8 cellular contexts compared by ENCODE assay signal in the genomic region with DNA sequence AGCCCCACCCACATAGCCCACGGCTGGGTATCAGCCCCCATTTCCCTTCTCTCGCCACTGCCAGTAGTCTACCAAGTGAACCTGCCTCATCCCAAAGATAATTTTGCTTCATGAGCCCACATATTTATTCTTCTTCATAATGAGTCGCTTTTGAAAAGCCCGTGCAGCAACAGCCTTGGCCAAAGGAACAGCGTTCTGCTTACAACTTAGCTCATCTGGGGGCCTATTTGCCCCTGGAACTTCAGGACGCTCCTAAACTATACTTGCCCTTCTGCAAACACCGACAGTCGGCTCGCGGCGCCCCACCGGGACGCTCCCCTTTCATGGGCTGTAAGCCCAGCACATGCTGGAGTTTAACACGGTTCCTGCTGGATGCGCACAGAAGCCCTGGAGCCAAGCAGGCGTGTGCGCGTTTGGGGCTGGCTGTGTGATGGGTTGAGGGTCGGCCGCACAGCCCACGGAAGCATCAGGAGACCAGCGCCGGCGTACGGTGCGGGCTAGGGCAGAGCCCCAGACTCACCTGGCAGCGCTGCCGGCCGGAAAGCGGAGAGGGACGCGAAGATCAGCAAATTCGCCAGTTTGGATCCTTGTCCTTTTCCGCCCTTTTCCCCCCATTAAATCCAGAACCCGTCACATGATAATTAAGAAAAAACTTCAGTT. TPM values are rescaled to one million over a fixed set of nuclear protein-coding genes. Genes with fewer than 3 reads are reported as not detected.
DNase-seq lines count a peak whose midpoint lies in the region; ATAC-seq and FAIRE-seq lines count a peak whose summit lies in the region.

No MANE protein-coding gene starts in this region.

- DNase-seq in small intestine (no peak), MV-4-11 (lab: John Stamatoyannopoulos, UW) (no peak)
- no peak for DNase-seq in stimulated activated CD4-positive, alpha-beta T cell treated with anti-CD3 and anti-CD28 coated beads, Interleukin-4, amount 100 ng/mL, for 24 hours

- no peaks in the 10 kb centered on the region for H3K27me3 Mint-ChIP-seq in activated naive CD8-positive, alpha-beta T cell

- no peaks in the 10 kb centered on the region for H3K9me3 Mint-ChIP-seq in activated naive CD8-positive, alpha-beta T cell (ENCODE audit: low read depth)

- H3K9me3 ChIP-seq in ES-I3 (ENCODE audit: control insufficient read depth, insufficient read depth, low read length) (no peaks in the 10 kb centered on the region), small intestine (ENCODE audit: control insufficient read depth, low read depth) (no peaks in the 10 kb centered on the region)

- ATAC-seq in GM19467 (IDR thresholded peaks at IDR 0.05; ENCODE audit: unreplicated experiment) (peak; percentile 27), HG03442 (IDR thresholded peaks at IDR 0.05; ENCODE audit: unreplicated experiment) (peak; percentile 22)

- peak overlapping the region; percentile 50 to 91 for H3K27ac ChIP-seq in small intestine (ENCODE audit: low read depth in 1 of 2, low read length in 1 of 2)

- H3K4me3 ChIP-seq in iPS-11a (ENCODE audit: low read depth, low read length) (peak overlapping the region; percentile 93), small intestine (ENCODE audit: low read depth in 1 of 2, low read length in 2 of 2) (peak overlapping the region; percentile 80 to 91)

- H3K36me3 ChIP-seq in ES-I3 (ENCODE audit: insufficient read depth, low read length) = peaks cover 2% of the 10 kb centered on the region; the same call in 1 of the 2 replicates
- H3K36me3 ChIP-seq in small intestine (ENCODE audit: control insufficient read depth in 2 of 2, insufficient read depth in 2 of 2, low read length in 2 of 2) = no peaks in the 10 kb centered on the region

- H3K4me1 Mint-ChIP-seq in activated naive CD8-positive, alpha-beta T cell (ENCODE audit: low read depth) = peaks cover 70% of the 10 kb centered on the region

- no peak for FAIRE-seq in small intestine (lab: Jason Lieb, UNC)

- peak overlapping the region; percentile 85 for H3K27ac Mint-ChIP-seq in activated naive CD8-positive, alpha-beta T cell

- H3K9ac ChIP-seq in ES-I3 (ENCODE audit: low read depth, low read length) = peak overlapping the region; percentile 92

- H3K4me3 Mint-ChIP-seq in activated naive CD8-positive, alpha-beta T cell = peak overlapping the region; percentile 96

- peaks cover 7% of the 10 kb centered on the region for H3K36me3 Mint-ChIP-seq in activated naive CD8-positive, alpha-beta T cell

- 0 to 1% (median 0%) methylated on average over 35 of the region's 35 CpGs for WGBS in small intestine, 3 donors

- no peaks in the 10 kb centered on the region for H3K27me3 ChIP-seq in small intestine (ENCODE audit: control insufficient read depth in 2 of 2, insufficient read depth in 2 of 2, low read length in 2 of 2)

- H3K4me1 ChIP-seq in ES-I3 (ENCODE audit: insufficient read depth, low read length) (peaks cover 10% of the 10 kb centered on the region), small intestine (ENCODE audit: control insufficient read depth in 2 of 2, insufficient read depth in 1 of 2, low read depth in 1 of 2, low read length in 1 of 2) (peaks cover 9 to 13% of the 10 kb centered on the region in 2 donors)

RNA-seq across cellular contexts. Expression of a gene that starts 0.4 kb away (rescaled TPM):
- 10 to 100 TPM; 12.3 to 19.2 (median 15.1) TPM for polyA plus RNA-seq in small intestine

RNA-seq across cellular contexts. Expression of a gene that starts 0.7 kb away (rescaled TPM):
- 1 to 10 TPM; 1.8 to 3.5 (median 1.9) TPM for polyA plus RNA-seq in small intestine
